In the genomic region with DNA sequence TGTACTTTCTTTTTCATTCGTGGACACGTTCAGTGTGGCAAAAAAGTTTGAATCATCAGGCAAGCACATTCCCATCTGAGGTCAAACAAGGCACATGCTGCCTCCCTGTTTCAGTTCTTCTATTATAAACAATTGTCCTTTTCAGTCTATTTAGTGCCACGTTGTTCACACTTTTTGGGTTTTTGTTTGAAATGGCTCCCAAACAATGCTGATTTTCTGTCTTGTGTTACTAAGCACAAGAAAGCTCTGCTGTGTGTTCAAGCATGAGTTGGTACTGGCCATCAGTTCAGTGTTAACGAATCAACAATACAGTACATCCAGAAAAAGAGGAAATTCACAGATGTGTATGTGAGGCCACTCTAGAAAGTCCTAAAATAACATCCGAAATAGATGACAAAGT, we compare ENCODE assay signal across 16 cellular contexts. TPM values are rescaled to one million over a fixed set of nuclear protein-coding genes. Genes with fewer than 3 reads are reported as not detected.
A peak's percentile ranks its signal among the peaks of the same experiment; 100 is the strongest.
DNase-seq lines count a peak whose midpoint lies in the region; ATAC-seq and TF ChIP-seq lines count a peak whose summit lies in the region.
"Had no signal": no experiment of that assay in that cellular context is flagged by ENCODE, and none has a peak within 500 bp of the region (broad histone marks: within the 10 kb centered on the region; RNA-seq: fewer than 3 reads in every experiment).

No MANE protein-coding gene starts in this region.

- no peaks in the 10 kb centered on the region for H3K9me3 ChIP-seq in CD4-positive, alpha-beta T cell (ENCODE audit: control insufficient read depth, low read length)

- H3K27me3 ChIP-seq in CD4-positive, alpha-beta T cell (ENCODE audit: control insufficient read depth, insufficient read depth, low read length): no peaks in the 10 kb centered on the region

- CTCF ChIA-PET in CD4-positive, alpha-beta T cell (lab: Charles Lee): interaction anchor here (0.6 to 2.8 kb wide), 2 partner anchors 22 to 977 kb away, joined by 3 to 8 read pairs; no protein-coding TSS in a partner anchor
- CTCF ChIA-PET in activated CD8-positive, alpha-beta T cell treated with anti-CD3 and anti-CD28 coated beads, Interleukin-2, amount 10 ng/mL, durations not matched to agents 7 days and 5 days (lab: Charles Lee): interaction anchor here (1.4 kb wide), 1 partner anchor 684 kb away, joined by 8 read pairs; no protein-coding TSS in a partner anchor

- peak overlapping the region; percentile 25 for H3K27ac ChIP-seq in CD4-positive, alpha-beta T cell (ENCODE audit: low read depth, low read length)
- H3K27ac ChIP-seq: skin epidermis had no signal

- H3K27me3 Mint-ChIP-seq in CD4-positive, alpha-beta T cell: no peaks in the 10 kb centered on the region
- no peaks in the 10 kb centered on the region for H3K27me3 Mint-ChIP-seq in activated CD8-positive, alpha-beta T cell treated with anti-CD3 and anti-CD28 coated beads, Interleukin-2, amount 10 ng/mL, durations not matched to agents 7 days and 5 days (ENCODE audit: low read depth)
- H3K27me3 Mint-ChIP-seq: activated CD8-positive, alpha-beta memory T cell treated with anti-CD3 and anti-CD28 coated beads, Interleukin-2, amount 10 ng/mL, durations not matched to agents 7 days and 5 days; activated naive CD4-positive, alpha-beta T cell treated with anti-CD3 and anti-CD28 coated beads, Interleukin-2, amount 10 ng/mL, durations not matched to agents 7 days and 5 days; IgD-negative memory B cell; stimulated activated naive B cell treated with anti-CD40 and anti-IgM and Interleukin-4, amounts not matched to agents 10 μg/mL and 1 μg/mL and 100 μg/mL, for 72 hours had no signal

- peaks cover 35% of the 10 kb centered on the region for H3K36me3 Mint-ChIP-seq in CD4-positive, alpha-beta T cell (ENCODE audit: low read depth)
- H3K36me3 Mint-ChIP-seq in activated CD8-positive, alpha-beta T cell treated with anti-CD3 and anti-CD28 coated beads, Interleukin-2, amount 10 ng/mL, durations not matched to agents 7 days and 5 days (ENCODE audit: low read depth): peaks cover 27% of the 10 kb centered on the region

- no peak for TF ChIP-seq CTCF in CD4-positive, alpha-beta T cell (IDR thresholded peaks at IDR 0.05)

- H3K4me3 Mint-ChIP-seq in CD4-positive, alpha-beta T cell: no peak overlapping the region
- no peak overlapping the region for H3K4me3 Mint-ChIP-seq in activated CD8-positive, alpha-beta T cell treated with anti-CD3 and anti-CD28 coated beads, Interleukin-2, amount 10 ng/mL, durations not matched to agents 7 days and 5 days
- H3K4me3 Mint-ChIP-seq: activated CD8-positive, alpha-beta memory T cell treated with anti-CD3 and anti-CD28 coated beads, Interleukin-2, amount 10 ng/mL, durations not matched to agents 7 days and 5 days; activated naive CD4-positive, alpha-beta T cell treated with anti-CD3 and anti-CD28 coated beads, Interleukin-2, amount 10 ng/mL, durations not matched to agents 7 days and 5 days; IgD-negative memory B cell; stimulated activated naive B cell treated with anti-CD40 and anti-IgM and Interleukin-4, amounts not matched to agents 10 μg/mL and 1 μg/mL and 100 μg/mL, for 72 hours had no signal

- intact Hi-C loops in CD4-positive, alpha-beta T cell (cut with DNase I, micrococcal nuclease): no loop called here

- H3K4me1 Mint-ChIP-seq in CD4-positive, alpha-beta T cell (ENCODE audit: low read depth): peaks cover 40% of the 10 kb centered on the region
- peaks cover 33% of the 10 kb centered on the region for H3K4me1 Mint-ChIP-seq in activated CD8-positive, alpha-beta T cell treated with anti-CD3 and anti-CD28 coated beads, Interleukin-2, amount 10 ng/mL, durations not matched to agents 7 days and 5 days (ENCODE audit: low read depth)
- H3K4me1 Mint-ChIP-seq: stimulated activated naive B cell treated with anti-CD40 and anti-IgM and Interleukin-4, amounts not matched to agents 10 μg/mL and 1 μg/mL and 100 μg/mL, for 72 hours had no signal

- H3K27ac Mint-ChIP-seq in CD4-positive, alpha-beta T cell: peak overlapping the region; percentile 94
- peak overlapping the region; percentile 18 for H3K27ac Mint-ChIP-seq in activated CD8-positive, alpha-beta T cell treated with anti-CD3 and anti-CD28 coated beads, Interleukin-2, amount 10 ng/mL, durations not matched to agents 7 days and 5 days
- H3K27ac Mint-ChIP-seq: activated CD8-positive, alpha-beta memory T cell treated with anti-CD3 and anti-CD28 coated beads, Interleukin-2, amount 10 ng/mL, durations not matched to agents 7 days and 5 days; activated naive CD4-positive, alpha-beta T cell treated with anti-CD3 and anti-CD28 coated beads, Interleukin-2, amount 10 ng/mL, durations not matched to agents 7 days and 5 days; IgD-negative memory B cell; stimulated activated naive B cell treated with anti-CD40 and anti-IgM and Interleukin-4, amounts not matched to agents 10 μg/mL and 1 μg/mL and 100 μg/mL, for 72 hours had no signal

- H3K9me3 Mint-ChIP-seq in CD4-positive, alpha-beta T cell: no peaks in the 10 kb centered on the region
- H3K9me3 Mint-ChIP-seq in activated CD8-positive, alpha-beta T cell treated with anti-CD3 and anti-CD28 coated beads, Interleukin-2, amount 10 ng/mL, durations not matched to agents 7 days and 5 days (ENCODE audit: insufficient read depth): no peaks in the 10 kb centered on the region
- H3K9me3 Mint-ChIP-seq: activated naive CD4-positive, alpha-beta T cell treated with anti-CD3 and anti-CD28 coated beads, Interleukin-2, amount 10 ng/mL, durations not matched to agents 7 days and 5 days; IgD-negative memory B cell; stimulated activated naive B cell treated with anti-CD40 and anti-IgM and Interleukin-4, amounts not matched to agents 10 μg/mL and 1 μg/mL and 100 μg/mL, for 72 hours had no signal

- no peak for ATAC-seq in CD4-positive, alpha-beta T cell (ENCODE audit: poor library complexity)
- no peak for ATAC-seq in activated CD8-positive, alpha-beta T cell treated with anti-CD3 and anti-CD28 coated beads, Interleukin-2, amount 10 ng/mL, durations not matched to agents 7 days and 5 days
- ATAC-seq in GM19351 (IDR thresholded peaks at IDR 0.05; ENCODE audit: unreplicated experiment) (no peak), HG02885 (IDR thresholded peaks at IDR 0.05; ENCODE audit: poor library complexity, unreplicated experiment) (no peak), HG02884 (IDR thresholded peaks at IDR 0.05; ENCODE audit: unreplicated experiment) (no peak)
- ATAC-seq: activated CD8-positive, alpha-beta memory T cell treated with anti-CD3 and anti-CD28 coated beads, Interleukin-2, amount 10 ng/mL, durations not matched to agents 7 days and 5 days; SK-N-SH treated with all-trans-retinoic acid at 6 μM for 48 hours; stimulated activated naive B cell treated with anti-CD40 and anti-IgM and Interleukin-4, amounts not matched to agents 10 μg/mL and 1 μg/mL and 100 μg/mL, for 72 hours had no signal

- DNase-seq in CD4-positive, alpha-beta T cell: no peak
- peak; percentile 45 for DNase-seq in HCEC 1CT
- DNase-seq in activated CD8-positive, alpha-beta T cell treated with anti-CD3 and anti-CD28 coated beads, Interleukin-2, amount 10 ng/mL, durations not matched to agents 7 days and 5 days: no peak
- DNase-seq in medulla oblongata (ENCODE audit: extremely low spot score): peak; percentile 70
- DNase-seq in NCI-H82 treated with DMSO at 0.1 percent for 48 hours (lab: John Stamatoyannopoulos, UW; ENCODE audit: unreplicated experiment): no peak
- DNase-seq: activated CD8-positive, alpha-beta memory T cell treated with anti-CD3 and anti-CD28 coated beads, Interleukin-2, amount 10 ng/mL, durations not matched to agents 7 days and 5 days; activated naive CD4-positive, alpha-beta T cell treated with anti-CD3 and anti-CD28 coated beads, Interleukin-2, amount 10 ng/mL, durations not matched to agents 7 days and 5 days; DMS153; NCI-H1417 treated with DMSO at 0.1 percent for 48 hours; stimulated activated naive B cell treated with anti-CD40 and anti-IgM and Interleukin-4, amounts not matched to agents 10 μg/mL and 1 μg/mL and 100 μg/mL, for 72 hours had no signal

- POLR2A ChIA-PET in CD4-positive, alpha-beta T cell (lab: Charles Lee): no interaction called here
- POLR2A ChIA-PET in activated CD8-positive, alpha-beta T cell treated with anti-CD3 and anti-CD28 coated beads, Interleukin-2, amount 10 ng/mL, durations not matched to agents 7 days and 5 days (lab: Charles Lee): interaction anchor here (0.8 kb wide), 1 partner anchor 26 kb away, joined by 3 read pairs; no protein-coding TSS in a partner anchor

RNA-seq across cellular contexts. Expression of a gene that starts 53.7 kb away (rescaled TPM):
- 100 to 1,000 TPM; 143 to 150 TPM for total RNA-seq in CD4-positive, alpha-beta T cell
- total RNA-seq in activated CD8-positive, alpha-beta T cell treated with anti-CD3 and anti-CD28 coated beads, Interleukin-2, amount 10 ng/mL, durations not matched to agents 7 days and 5 days: 10 to 100 TPM; 94.1 to 96.2 TPM

Comparison
In these comparisons a context has a peak if more than half of its experiments do, and no peak if none do; other contexts are left out.
1. DNase-seq: peak in HCEC 1CT (single experiment) and medulla oblongata (single experiment); none in CD4-positive, alpha-beta T cell (0 of 10), activated CD8-positive, alpha-beta T cell treated with anti-CD3 and anti-CD28 coated beads, Interleukin-2, amount 10 ng/mL, durations not matched to agents 7 days and 5 days (single experiment) and NCI-H82 treated with DMSO at 0.1 percent for 48 hours (single experiment).